In the genomic region with DNA sequence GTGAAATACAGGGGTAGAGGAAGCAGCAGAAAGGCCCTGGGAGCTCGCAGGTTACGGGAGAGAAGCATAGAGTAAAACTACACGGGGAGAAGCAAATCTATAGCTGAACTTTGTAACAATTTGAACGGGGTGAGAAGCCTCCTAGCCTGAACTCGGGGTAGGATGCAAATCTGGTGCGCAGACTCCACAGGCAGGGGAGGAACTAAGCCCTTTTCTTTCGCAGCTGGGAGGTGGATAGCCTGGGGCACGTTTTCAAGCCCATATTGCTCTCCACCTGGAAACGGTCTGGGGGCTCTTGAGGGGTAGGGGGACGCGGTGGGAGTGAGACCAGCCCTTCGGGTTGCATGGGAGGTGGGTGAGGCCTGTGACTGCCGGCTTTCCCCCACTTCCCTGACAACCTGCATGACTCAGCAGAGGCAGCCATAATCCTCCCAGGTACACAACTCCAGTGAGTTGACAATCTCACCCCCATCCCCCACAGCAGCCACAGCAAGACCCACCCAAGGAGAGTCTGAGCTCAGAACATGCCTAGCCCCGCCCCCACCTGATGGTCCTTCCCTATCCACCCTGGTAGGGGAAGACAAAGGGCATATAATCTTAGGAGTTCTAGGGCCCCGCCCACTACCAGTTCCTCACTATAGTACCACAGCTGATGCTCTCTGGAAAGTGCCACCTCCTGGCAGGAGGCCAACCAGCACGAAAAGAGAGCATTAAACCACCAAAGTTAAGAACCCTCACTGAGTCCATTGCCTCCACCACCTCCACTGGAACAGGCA, we compare ENCODE assay signal across 13 cellular contexts. TPM values are rescaled to one million over a fixed set of nuclear protein-coding genes. Genes with fewer than 3 reads are reported as not detected.
DNase-seq lines count a peak whose midpoint lies in the region; ATAC-seq, FAIRE-seq and TF ChIP-seq lines count a peak whose summit lies in the region.
"Had no signal": no experiment of that assay in that cellular context is flagged by ENCODE, and none has a peak within 500 bp of the region (broad histone marks: within the 10 kb centered on the region; RNA-seq: fewer than 3 reads in every experiment).

No MANE protein-coding gene starts in this region.

- no peaks in the 10 kb centered on the region for H3K27me3 Mint-ChIP-seq in Caco-2 (ENCODE audit: insufficient read depth, unreplicated experiment)
- peaks cover 12% of the 10 kb centered on the region for H3K27me3 Mint-ChIP-seq in GM23338 (ENCODE audit: insufficient read depth, low read depth, poor library complexity)
- H3K27me3 Mint-ChIP-seq: CD4-positive, alpha-beta T cell had no signal

- H3K4me3 ChIP-seq in Caco-2 (ENCODE audit: low read depth, low read length) (no peak overlapping the region), GM23338 (0 out of 2 replicates have a peak overlapping the region, but pooled peaks have one; percentile 26), SJCRH30 (no peak overlapping the region)
- H3K4me3 ChIP-seq: esophagus muscularis mucosa had no signal

- no peaks in the 10 kb centered on the region for H3K9me3 Mint-ChIP-seq in Caco-2 (ENCODE audit: unreplicated experiment)
- H3K9me3 Mint-ChIP-seq in GM23338: no peaks in the 10 kb centered on the region
- H3K9me3 Mint-ChIP-seq: CD4-positive, alpha-beta T cell had no signal

- H3K9me2 ChIP-seq in GM23338 (ENCODE audit: insufficient read depth): peaks cover 7% of the 10 kb centered on the region; the same call in 1 of the 2 replicates

- ATAC-seq in GM23338: peak; percentile 78
- peak; percentile 88 for ATAC-seq in left colon
- no peak for ATAC-seq in GM21360 (IDR thresholded peaks at IDR 0.05; ENCODE audit: unreplicated experiment)
- ATAC-seq: activated naive CD4-positive, alpha-beta T cell treated with anti-CD3 and anti-CD28 coated beads, Interleukin-2, amount 50 U/mL, for 72 hours had no signal

- peak overlapping the region; percentile 74 for H3K27ac Mint-ChIP-seq in Caco-2 (ENCODE audit: unreplicated experiment)
- peak overlapping the region; percentile 96 for H3K27ac Mint-ChIP-seq in GM23338
- H3K27ac Mint-ChIP-seq: CD4-positive, alpha-beta T cell had no signal

- peak overlapping the region; percentile 62 for H3K4me2 ChIP-seq in GM23338

- BruUV-seq in Caco-2 (replicated peaks; lab: Mats Ljungman, UMichigan): no TSS peak

- H3F3A ChIP-seq in GM23338 (replicated peaks; ENCODE audit: low read depth): no peaks in the 10 kb centered on the region

- no peak for FAIRE-seq in GM12891 (lab: Jason Lieb, UNC)

- DNase-seq in Caco-2 (peak; percentile 52 to 79), GM23338 (ENCODE audit: low spot score) (peak; percentile 79), SJCRH30 (peak; percentile 52), left colon (peak; percentile 92 to 96), GM12891 (ENCODE audit: insufficient read length, low spot score) (no peak)
- DNase-seq in activated effector memory CD4-positive, alpha-beta T cell treated with Interleukin-2 at 50 U/mL for 16 hours: no peak
- DNase-seq: CD4-positive, alpha-beta T cell; NCI-H1092; T-helper 1 cell had no signal

- H3K27ac ChIP-seq in GM23338 (ENCODE audit: low read depth) (peak overlapping the region; percentile 84), SJCRH30 (no peak overlapping the region)
- H3K27ac ChIP-seq: esophagus muscularis mucosa had no signal

- POLR2A ChIA-PET in Caco-2 (lab: Charles Lee): no interaction called here

- H3K9me3 ChIP-seq in Caco-2 (no peaks in the 10 kb centered on the region), SJCRH30 (replicated peaks) (0 out of 2 replicates have a peak, but pooled peaks cover 3% of the 10 kb centered on the region)
- H3K9me3 ChIP-seq: esophagus muscularis mucosa had no signal

- H3K79me2 ChIP-seq in GM23338 (replicated peaks; ENCODE audit: insufficient read depth): no peaks in the 10 kb centered on the region

- TF ChIP-seq CTCF in Caco-2 (IDR thresholded peaks at IDR 0.05; ENCODE audit: insufficient read depth in 1 of 2, low read depth in 1 of 2, low read length in 1 of 2, severe bottlenecking in 1 of 2, unreplicated experiment in 1 of 2): no peak
- peak; percentile 8 to 42; a peak in 2 of 4 replicates for TF ChIP-seq CTCF in GM23338 (conservative IDR thresholded peaks at IDR 0.05; ENCODE audit: low read depth in 2 of 2)

- H3K4me3 Mint-ChIP-seq in Caco-2 (ENCODE audit: unreplicated experiment) (no peak overlapping the region), GM23338 (no peak overlapping the region; the same call in 2 of the 3 replicates)
- H3K4me3 Mint-ChIP-seq: CD4-positive, alpha-beta T cell had no signal

- peak overlapping the region; percentile 97 for H2AFZ ChIP-seq in GM23338

- no peaks in the 10 kb centered on the region for H3K36me3 Mint-ChIP-seq in Caco-2 (ENCODE audit: insufficient read depth, unreplicated experiment)
- H3K36me3 Mint-ChIP-seq in GM23338 (ENCODE audit: low read depth): no peaks in the 10 kb centered on the region

- CTCF ChIA-PET in Caco-2 (lab: Charles Lee): no interaction called here

- H3K27me3 ChIP-seq in Caco-2 (replicated peaks; ENCODE audit: control insufficient read depth, insufficient read depth, low read length): no peaks in the 10 kb centered on the region
- H3K27me3 ChIP-seq in GM23338 (ENCODE audit: insufficient read depth): no peaks in the 10 kb centered on the region
- H3K27me3 ChIP-seq in SJCRH30: no peaks in the 10 kb centered on the region
- H3K27me3 ChIP-seq: esophagus muscularis mucosa had no signal

- H3K4me1 ChIP-seq in Caco-2 (peaks cover 11% of the 10 kb centered on the region), GM23338 (ENCODE audit: insufficient read depth) (peaks cover 15% of the 10 kb centered on the region), SJCRH30 (0 out of 2 replicates have a peak, but pooled peaks cover 6% of the 10 kb centered on the region)
- H3K4me1 ChIP-seq: esophagus muscularis mucosa had no signal

- no peak for TF ChIP-seq POLR2A in GM12891 (IDR thresholded peaks at IDR 0.05; ENCODE audit: low read depth, low read length)

- H3K36me3 ChIP-seq in Caco-2 (ENCODE audit: control insufficient read depth, insufficient read depth, low read length): no peaks in the 10 kb centered on the region
- H3K36me3 ChIP-seq in GM23338 (ENCODE audit: insufficient read depth): no peaks in the 10 kb centered on the region
- H3K36me3 ChIP-seq in SJCRH30: no peaks in the 10 kb centered on the region
- H3K36me3 ChIP-seq: esophagus muscularis mucosa had no signal

- H3K4me1 Mint-ChIP-seq in Caco-2 (ENCODE audit: low read depth, unreplicated experiment): peaks cover 15% of the 10 kb centered on the region
- H3K4me1 Mint-ChIP-seq in GM23338: peaks cover 20% of the 10 kb centered on the region

- intact Hi-C loops in Caco-2 (cut with micrococcal nuclease; ENCODE audit: unreplicated experiment): no loop called here
- intact Hi-C loops in left colon (cut with DNase I, micrococcal nuclease): no loop called here

- H4K20me1 ChIP-seq in GM23338 (replicated peaks; ENCODE audit: insufficient read depth): no peaks in the 10 kb centered on the region

TF ChIP-seq in GM23338, 12 proteins besides CTCF, POLR2A, EP300 and RAD21 (continues in another document):
- TF ChIP-seq ZNF114 (CRISPR knock-in tag; IDR thresholded peaks at IDR 0.05) (no peak), POLR2AphosphoS5 (IDR thresholded peaks at IDR 0.05; ENCODE audit: low read depth) (no peak), JUNB (IDR thresholded peaks at IDR 0.05; ENCODE audit: unreplicated experiment) (no peak)
- TF ChIP-seq, protein P1, sequence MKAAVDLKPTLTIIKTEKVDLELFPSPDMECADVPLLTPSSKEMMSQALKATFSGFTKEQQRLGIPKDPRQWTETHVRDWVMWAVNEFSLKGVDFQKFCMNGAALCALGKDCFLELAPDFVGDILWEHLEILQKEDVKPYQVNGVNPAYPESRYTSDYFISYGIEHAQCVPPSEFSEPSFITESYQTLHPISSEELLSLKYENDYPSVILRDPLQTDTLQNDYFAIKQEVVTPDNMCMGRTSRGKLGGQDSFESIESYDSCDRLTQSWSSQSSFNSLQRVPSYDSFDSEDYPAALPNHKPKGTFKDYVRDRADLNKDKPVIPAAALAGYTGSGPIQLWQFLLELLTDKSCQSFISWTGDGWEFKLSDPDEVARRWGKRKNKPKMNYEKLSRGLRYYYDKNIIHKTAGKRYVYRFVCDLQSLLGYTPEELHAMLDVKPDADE (IDR thresholded peaks at IDR 0.05): no peak

TF ChIP-seq in GM12891, 5 proteins besides CTCF, POLR2A, EP300 and RAD21:
- TF ChIP-seq TAF1 (IDR thresholded peaks at IDR 0.05; ENCODE audit: low read depth, low read length): no peak

RNA-seq across cellular contexts. Expression of gene SOWAHB, which starts 29.9 kb away (rescaled TPM):
- 6.3 and 7.4 TPM in 2 replicates for total RNA-seq in Caco-2 (2022)
- total RNA-seq in GM23338 (2014; rRNA removed; shearing (Covaris generic)): 1.1 and 2.8 TPM in 2 replicates
- 0.08 and 0.19 TPM in 2 replicates for polyA plus RNA-seq in GM23338 (2016; fragmentation: Nextera tagmentation; extraction: Ambion mirVana)
- total RNA-seq in SJCRH30 (2014; rRNA removed; shearing (Covaris generic)): not detected in 2 replicates
- 10 to 100 TPM; 23.7 to 25.5 TPM for total RNA-seq in left colon
- polyA plus RNA-seq in GM12891 (2012; ENCODE audit: low read depth, missing spikeins): 0.14 TPM
- total RNA-seq: activated naive CD4-positive, alpha-beta T cell treated with anti-CD3 and anti-CD28 coated beads, Interleukin-2, amount 50 U/mL, for 72 hours; CD4-positive, alpha-beta T cell; esophagus muscularis mucosa; mononuclear cell had no signal

Comparison
In these comparisons a context has a peak if more than half of its experiments do, and no peak if none do; other contexts are left out.
1. DNase-seq: peak in Caco-2 (2 of 2), GM23338 (single experiment), SJCRH30 (2 of 2) and left colon (2 of 2); none in activated effector memory CD4-positive, alpha-beta T cell treated with Interleukin-2 at 50 U/mL for 16 hours (single experiment) and GM12891 (single experiment).
2. CTCF ChIP-seq: peak in GM23338 (2 of 2); none in Caco-2 (0 of 2).